In genomic region chr3:179175358-179175757, GRCh38 we compare ENCODE assay signal across 24 cellular contexts. TPM values are rescaled to one million over a fixed set of nuclear protein-coding genes. Genes with fewer than 3 reads are reported as not detected.
DNase-seq lines count a peak whose midpoint lies in the region; ATAC-seq and TF ChIP-seq lines count a peak whose summit lies in the region.
"Had no signal": no experiment of that assay in that cellular context is flagged by ENCODE, and none has a peak within 500 bp of the region (broad histone marks: within the 10 kb centered on the region; RNA-seq: fewer than 3 reads in every experiment).

No MANE protein-coding gene starts in this region.

- CTCF ChIA-PET in WTC11 (lab: Charles Lee), result interaction anchor here (1.3 kb wide), 1 partner anchor 28 kb away, joined by 3 read pairs; no protein-coding TSS in a partner anchor

- no peak overlapping the region for H3K4me3 Mint-ChIP-seq in activated T-cell treated with anti-CD3 and anti-CD28 coated beads, Interleukin-2, amount 50 U/mL, for 24 hours
- no peak overlapping the region for H3K4me3 Mint-ChIP-seq in WTC11
- peak overlapping the region in 1 of 2 donors; percentile 4 for H3K4me3 Mint-ChIP-seq in stimulated activated naive B cell treated with anti-CD40 and anti-IgM and Interleukin-4, amounts not matched to agents 10 μg/mL and 1 μg/mL and 100 μg/mL, for 72 hours
- H3K4me3 Mint-ChIP-seq: activated naive CD8-positive, alpha-beta T cell treated with anti-CD3 and anti-CD28 coated beads, Interleukin-2, amount 50 U/mL, for 24 hours; activated T-cell treated with anti-CD3 and anti-CD28 coated beads, Interleukin-2, amount 50 U/mL, for 4 hours had no signal

- no peaks in the 10 kb centered on the region for H3K27me3 ChIP-seq in iPS-20b (ENCODE audit: insufficient read depth, low read length)
- H3K27me3 ChIP-seq: tibial nerve had no signal

- H3K4me3 ChIP-seq in iPS-20b (ENCODE audit: low read length), result no peak overlapping the region; the same call in 1 of the 2 replicates
- H3K4me3 ChIP-seq: tibial nerve had no signal

- H3K4me1 ChIP-seq in iPS-20b (ENCODE audit: insufficient read depth, low read length), result peaks cover 15% of the 10 kb centered on the region

- H3K27me3 Mint-ChIP-seq in activated T-cell treated with anti-CD3 and anti-CD28 coated beads, Interleukin-2, amount 50 U/mL, for 24 hours, result no peaks in the 10 kb centered on the region
- no peaks in the 10 kb centered on the region for H3K27me3 Mint-ChIP-seq in WTC11 (ENCODE audit: low read depth)
- H3K27me3 Mint-ChIP-seq in stimulated activated naive B cell treated with anti-CD40 and anti-IgM and Interleukin-4, amounts not matched to agents 10 μg/mL and 1 μg/mL and 100 μg/mL, for 72 hours, result no peaks in the 10 kb centered on the region
- H3K27me3 Mint-ChIP-seq: activated naive CD8-positive, alpha-beta T cell treated with anti-CD3 and anti-CD28 coated beads, Interleukin-2, amount 50 U/mL, for 24 hours had no signal

- POLR2A ChIA-PET in WTC11 (lab: Charles Lee), result no interaction called here

- no peak for TF ChIP-seq CTCF in WTC11 (IDR thresholded peaks at IDR 0.05)

- no peaks in the 10 kb centered on the region for H3K9me3 ChIP-seq in iPS-20b (ENCODE audit: insufficient read depth, low read depth, low read length)

- H3K36me3 ChIP-seq in iPS-20b (ENCODE audit: insufficient read depth, low read depth, low read length), result no peaks in the 10 kb centered on the region
- H3K36me3 ChIP-seq: tibial nerve had no signal

- no peak for DNase-seq in activated T-cell treated with anti-CD3 and anti-CD28 coated beads, Interleukin-2, amount 50 U/mL, for 24 hours
- no peak for DNase-seq in activated T-cell treated with anti-CD3 and anti-CD28 coated beads, Interleukin-2, amount 50 U/mL, for 48 hours
- no peak for DNase-seq in WTC11 (ENCODE audit: low spot score)
- DNase-seq in stimulated activated naive B cell treated with anti-CD40 and anti-IgM and Interleukin-4, amounts not matched to agents 10 μg/mL and 1 μg/mL and 100 μg/mL, for 72 hours, result no peak
- no peak for DNase-seq in activated CD4-positive, alpha-beta T cell treated with anti-CD3 and anti-CD28 coated beads for 48 hours
- no peak for DNase-seq in COLO668 (lab: John Stamatoyannopoulos, UW; ENCODE audit: unreplicated experiment)
- DNase-seq: 8988T; activated CD4-positive, alpha-beta T cell treated with anti-CD3 and anti-CD28 coated beads, Interleukin-2, amount 50 U/mL, for 48 hours; activated naive CD8-positive, alpha-beta T cell treated with anti-CD3 and anti-CD28 coated beads, Interleukin-2, amount 50 U/mL, for 24 hours; activated T-cell treated with anti-CD3 and anti-CD28 coated beads, Interleukin-2, amount 50 U/mL, for 4 hours; caudate nucleus; DMS79 treated with DMSO at 0.1 percent for 48 hours; effector CD8-positive, alpha-beta T cell; H7; NCI-H1417 treated with DMSO at 0.1 percent for 48 hours; NCI-H226; NK-92 treated with Interleukin-12 subunit alpha and Interleukin-12 subunit beta, amount 100 ng/mL, for 24 hours; RPMI8226; small intestine had no signal

- peak overlapping the region; percentile 17; the same call in 1 of the 2 replicates for H3K9ac ChIP-seq in iPS-20b (ENCODE audit: low read depth, low read length)
- H3K9ac ChIP-seq: parathyroid adenoma had no signal

- peaks cover 36% of the 10 kb centered on the region for H3K4me1 Mint-ChIP-seq in activated T-cell treated with anti-CD3 and anti-CD28 coated beads, Interleukin-2, amount 50 U/mL, for 24 hours (ENCODE audit: low read depth)
- peaks cover 26% of the 10 kb centered on the region for H3K4me1 Mint-ChIP-seq in WTC11
- peaks cover 21 to 43% of the 10 kb centered on the region in 2 donors for H3K4me1 Mint-ChIP-seq in stimulated activated naive B cell treated with anti-CD40 and anti-IgM and Interleukin-4, amounts not matched to agents 10 μg/mL and 1 μg/mL and 100 μg/mL, for 72 hours

- peaks cover 8% of the 10 kb centered on the region for H3K9me3 Mint-ChIP-seq in activated T-cell treated with anti-CD3 and anti-CD28 coated beads, Interleukin-2, amount 50 U/mL, for 24 hours
- H3K9me3 Mint-ChIP-seq in WTC11, result peaks cover 8% of the 10 kb centered on the region
- peaks cover 4 to 9% of the 10 kb centered on the region in 2 donors for H3K9me3 Mint-ChIP-seq in stimulated activated naive B cell treated with anti-CD40 and anti-IgM and Interleukin-4, amounts not matched to agents 10 μg/mL and 1 μg/mL and 100 μg/mL, for 72 hours

- H3K27ac Mint-ChIP-seq in activated T-cell treated with anti-CD3 and anti-CD28 coated beads, Interleukin-2, amount 50 U/mL, for 24 hours, result peak overlapping the region; percentile 34
- H3K27ac Mint-ChIP-seq in WTC11, result peak overlapping the region; percentile 91
- peak overlapping the region; percentile 31 for H3K27ac Mint-ChIP-seq in stimulated activated naive B cell treated with anti-CD40 and anti-IgM and Interleukin-4, amounts not matched to agents 10 μg/mL and 1 μg/mL and 100 μg/mL, for 72 hours
- H3K27ac Mint-ChIP-seq: activated naive CD8-positive, alpha-beta T cell treated with anti-CD3 and anti-CD28 coated beads, Interleukin-2, amount 50 U/mL, for 24 hours had no signal

- no peak overlapping the region for H3K27ac ChIP-seq in iPS-20b (ENCODE audit: low read length)
- H3K27ac ChIP-seq: parathyroid adenoma had no signal

- ATAC-seq in WTC11 (peak; percentile 56; the same call in 1 of the 2 replicates), HG02588 (IDR thresholded peaks at IDR 0.05; ENCODE audit: unreplicated experiment) (no peak)
- ATAC-seq in stimulated activated naive B cell treated with anti-CD40 and anti-IgM and Interleukin-4, amounts not matched to agents 10 μg/mL and 1 μg/mL and 100 μg/mL, for 72 hours (replicated peaks), result no peak
- ATAC-seq: activated naive CD8-positive, alpha-beta T cell treated with anti-CD3 and anti-CD28 coated beads, Interleukin-2, amount 50 U/mL, for 24 hours; activated T-cell treated with anti-CD3 and anti-CD28 coated beads, Interleukin-2, amount 50 U/mL, for 4 hours; left lobe of liver had no signal

- peaks cover 2% of the 10 kb centered on the region for H3K36me3 Mint-ChIP-seq in activated T-cell treated with anti-CD3 and anti-CD28 coated beads, Interleukin-2, amount 50 U/mL, for 24 hours (ENCODE audit: low read depth)
- H3K36me3 Mint-ChIP-seq in WTC11, result no peaks in the 10 kb centered on the region
- H3K36me3 Mint-ChIP-seq in stimulated activated naive B cell treated with anti-CD40 and anti-IgM and Interleukin-4, amounts not matched to agents 10 μg/mL and 1 μg/mL and 100 μg/mL, for 72 hours, result peaks cover 10 to 16% of the 10 kb centered on the region in 2 donors

TF ChIP-seq in WTC11, 78 proteins besides CTCF, POLR2A, EP300 and RAD21 (continues in another document):
- TF ChIP-seq NFE2L1 (CRISPR knock-in tag; IDR thresholded peaks at IDR 0.05), result no peak
- no peak for TF ChIP-seq FOXK1 (CRISPR knock-in tag; IDR thresholded peaks at IDR 0.05)
- TF ChIP-seq ZNF532 (CRISPR knock-in tag; IDR thresholded peaks at IDR 0.05; ENCODE audit: borderline replicate concordance), result no peak
- TF ChIP-seq PRRX2 (CRISPR knock-in tag; IDR thresholded peaks at IDR 0.05), result no peak
- no peak for TF ChIP-seq SOX15 (CRISPR knock-in tag; IDR thresholded peaks at IDR 0.05)
- TF ChIP-seq ELF4 (CRISPR knock-in tag; IDR thresholded peaks at IDR 0.05; ENCODE audit: low read depth), result no peak
- no peak for TF ChIP-seq ZBTB43 (CRISPR knock-in tag; IDR thresholded peaks at IDR 0.05)

RNA-seq across cellular contexts. Expression of gene PIK3CA, which starts 27.2 kb away (rescaled TPM):
- total RNA-seq in WTC11 (2021), result 9.4 to 10.5 TPM (median 10.1 TPM) in 3 replicates

Comparison
In these comparisons a context has a peak if more than half of its experiments do, and no peak if none do; other contexts are left out.
1. H3K27ac Mint-ChIP-seq: peak in every context shown above with its lines; median percentile 91 in WTC11; 34 in activated T-cell treated with anti-CD3 and anti-CD28 coated beads, Interleukin-2, amount 50 U/mL, for 24 hours; 31 in stimulated activated naive B cell treated with anti-CD40 and anti-IgM and Interleukin-4, amounts not matched to agents 10 μg/mL and 1 μg/mL and 100 μg/mL, for 72 hours.